11 cellular contexts compared by ENCODE assay signal in the genomic region with DNA sequence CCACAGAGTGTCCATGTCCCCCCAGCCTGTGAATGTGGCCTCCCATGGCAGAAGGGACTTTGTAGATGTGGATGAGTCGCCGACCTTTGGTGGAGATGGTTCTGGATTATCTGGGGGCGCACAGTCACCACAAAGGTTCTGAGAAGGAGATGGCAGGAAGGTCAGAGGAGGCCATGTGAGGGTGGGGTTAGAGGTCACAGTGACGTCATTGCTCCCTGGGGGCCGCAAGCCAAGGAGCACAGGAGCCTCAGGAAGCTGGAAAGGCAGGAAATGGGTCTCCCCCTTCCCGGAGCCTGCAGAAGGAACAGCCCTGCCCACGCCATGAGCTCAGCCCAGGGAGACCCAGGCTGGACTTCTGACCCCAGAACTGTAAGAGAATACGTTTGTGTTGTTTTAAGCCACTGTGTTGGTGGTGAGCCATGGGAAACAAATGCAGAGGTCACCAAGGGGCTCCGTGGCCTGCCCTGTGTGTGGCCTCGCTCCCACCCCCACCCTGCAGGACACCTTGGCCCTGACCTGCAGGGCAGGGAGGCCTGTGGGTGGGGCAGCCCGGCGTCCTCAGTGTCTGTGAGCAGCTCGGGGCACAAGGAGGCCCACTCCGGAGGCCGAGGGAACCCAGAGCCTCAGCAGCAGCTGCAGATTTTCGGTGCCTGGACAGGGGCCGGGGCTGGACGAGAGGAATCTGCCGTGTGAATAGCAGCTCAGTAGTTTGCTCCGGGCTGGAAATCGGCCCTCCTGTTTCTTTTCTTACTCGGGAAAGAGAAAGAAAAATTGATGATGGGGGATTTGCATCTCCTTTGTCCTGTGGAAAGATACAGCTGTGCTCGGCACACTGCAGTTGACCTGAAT. TPM values are rescaled to one million over a fixed set of nuclear protein-coding genes. Genes with fewer than 3 reads are reported as not detected.
DNase-seq lines count a peak whose midpoint lies in the region; ATAC-seq and TF ChIP-seq lines count a peak whose summit lies in the region.
"Had no signal": no experiment of that assay in that cellular context is flagged by ENCODE, and none has a peak within 500 bp of the region (broad histone marks: within the 10 kb centered on the region; RNA-seq: fewer than 3 reads in every experiment).

No MANE protein-coding gene starts in this region.

- H3K4me3 ChIP-seq in aorta (ENCODE audit: low read length in 2 of 2), result no peak overlapping the region

- ATAC-seq in Right ventricle myocardium inferior (peak; percentile 17), aorta (ENCODE audit: low FRiP score) (peak; percentile 30), HG02885 (IDR thresholded peaks at IDR 0.05; ENCODE audit: poor library complexity, unreplicated experiment) (no peak)

- no peak for DNase-seq in Right ventricle myocardium inferior (ENCODE audit: missing footprints)
- no peak for DNase-seq in cardiac septum (ENCODE audit: low spot score)
- DNase-seq in dermis blood vessel endothelial cell, result peak; percentile 36
- no peak for DNase-seq in mesothelial cell of epicardium (ENCODE audit: low spot score in 2 of 2, unreplicated experiment in 2 of 2)
- no peak for DNase-seq in aorta
- no peak for DNase-seq in NCI-H146 (lab: John Stamatoyannopoulos, UW)
- no peak for DNase-seq in NCI-H510A treated with DMSO at 0.1 percent for 48 hours (lab: John Stamatoyannopoulos, UW)
- DNase-seq: activated CD4-positive, CD25-positive, alpha-beta regulatory T cell treated with anti-CD3 and anti-CD28 coated beads, Interleukin-2, amount 50 U/mL, for 72 hours; cortex of kidney; islet precursor cell had no signal

- intact Hi-C loops in Right ventricle myocardium inferior (cut with DNase I), result loop anchor here (5.0 kb wide), 2 partner anchors 35 to 75 kb away; no protein-coding TSS in a partner anchor
- intact Hi-C loops in cardiac septum (cut with DNase I), result loop anchor here (5.0 kb wide), 1 partner anchor 35 kb away; no protein-coding TSS in a partner anchor
- intact Hi-C loops in aorta (cut with DNase I), result no loop called here

- peaks cover 12% of the 10 kb centered on the region for H3K4me1 Mint-ChIP-seq in mesothelial cell of epicardium

- H3K36me3 ChIP-seq in aorta (ENCODE audit: control insufficient read depth in 1 of 2, insufficient read depth in 2 of 2, low read length in 1 of 2), result no peaks in the 10 kb centered on the region

- 79 to 83% methylated on average over 23 of the region's 23 CpGs for WGBS in aorta, 2 donors

- H3K36me3 Mint-ChIP-seq in mesothelial cell of epicardium, result no peaks in the 10 kb centered on the region

- TF ChIP-seq CTCF in mesothelial cell of epicardium (IDR thresholded peaks at IDR 0.05; ENCODE audit: unreplicated experiment), result no peak

- H3K9me3 Mint-ChIP-seq in mesothelial cell of epicardium, result no peaks in the 10 kb centered on the region

- peak overlapping the region; percentile 76 for H3K27ac Mint-ChIP-seq in mesothelial cell of epicardium

- no peak overlapping the region for H3K4me3 Mint-ChIP-seq in mesothelial cell of epicardium

- no peaks in the 10 kb centered on the region for H3K9me3 ChIP-seq in aorta (ENCODE audit: control insufficient read depth, low read length)

- H3K4me1 ChIP-seq in aorta (ENCODE audit: control insufficient read depth in 1 of 2, insufficient read depth in 2 of 2, low read length in 2 of 2), result no peaks in the 10 kb centered on the region

- no peaks in the 10 kb centered on the region for H3K27me3 ChIP-seq in aorta (ENCODE audit: control insufficient read depth in 1 of 2, insufficient read depth in 2 of 2, low read length in 1 of 2)

- no peaks in the 10 kb centered on the region for H3K27me3 Mint-ChIP-seq in mesothelial cell of epicardium (ENCODE audit: low read depth)

- H3K27ac ChIP-seq in aorta (ENCODE audit: low read depth in 1 of 2, low read length in 2 of 2), result no peak overlapping the region

RNA-seq across cellular contexts. Expression of gene GRAMD4, which starts 32.1 kb away (rescaled TPM):
- total RNA-seq in Right ventricle myocardium inferior, result 80.0 TPM
- total RNA-seq in cardiac septum, result 64.8 TPM
- total RNA-seq in dermis blood vessel endothelial cell, result 48.8 and 58.5 TPM in 2 replicates
- total RNA-seq in mesothelial cell of epicardium, result 58.3 to 63.0 TPM (median 60.5 TPM) in 3 replicates
- 10 to 100 TPM; 15.6 to 37.1 TPM for total RNA-seq in aorta
- polyA plus RNA-seq in aorta, result 1 to 10 TPM; 5.5 to 6.8 TPM

Comparison
In these comparisons a context has a peak if more than half of its experiments do, and no peak if none do; other contexts are left out.
1. intact Hi-C loops: an anchor here in Right ventricle myocardium inferior (5.0 kb wide) and cardiac septum (5.0 kb wide); none called in aorta.